In the genomic region with DNA sequence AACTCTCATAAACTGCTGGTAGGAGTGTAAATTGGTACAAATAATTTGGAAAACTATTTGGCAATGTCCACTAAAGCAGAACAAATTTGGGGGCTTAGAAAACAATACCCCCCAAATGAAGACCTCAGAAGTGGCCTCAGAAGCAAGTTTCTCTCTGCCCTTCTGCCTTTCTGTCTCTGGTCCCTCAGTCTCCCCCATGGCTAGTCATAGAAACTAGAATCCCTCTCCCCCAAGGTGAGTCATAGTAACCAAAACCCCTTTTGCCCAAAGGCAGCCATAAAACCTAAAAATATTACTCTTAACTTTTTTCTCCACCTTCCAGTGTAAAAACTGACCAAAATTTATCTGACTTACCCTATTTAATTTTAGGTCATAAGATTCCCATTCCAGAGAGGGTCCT, we compare ENCODE assay signal across 34 cellular contexts.
"Had no signal": no experiment of that assay in that cellular context is flagged by ENCODE, and none has a peak within 500 bp of the region (broad histone marks: within the 10 kb centered on the region; RNA-seq: fewer than 3 reads in every experiment).

No MANE protein-coding gene starts in this region.

- H3K9me3 ChIP-seq: MG63 had no signal

- H3K4me3 ChIP-seq: MG63 had no signal

- DNase-seq: Karpas-422, Kasumi-1, MG63, MM.1S, MV-4-11, NCI-H1048, NCI-H1092, NCI-H1092 treated with DMSO at 0.1 percent for 48 hours, NCI-H1105, NCI-H1105 treated with DMSO at 0.1 percent for 48 hours, NCI-H1417, NCI-H1417 treated with DMSO at 0.1 percent for 48 hours, NCI-H1436, NCI-H1436 treated with DMSO at 0.1 percent for 48 hours, NCI-H146, NCI-H1694, NCI-H1694 treated with DMSO at 0.1 percent for 48 hours, NCI-H187, NCI-H187 treated with DMSO at 0.1 percent for 48 hours, NCI-H1930, NCI-H2029, NCI-H2029 treated with DMSO at 0.1 percent for 48 hours, NCI-H2081, NCI-H2081 treated with DMSO at 0.1 percent for 48 hours, NCI-H2107, NCI-H2171, NCI-H2171 treated with DMSO at 0.1 percent for 48 hours, NCI-H2227 treated with DMSO at 0.1 percent for 48 hours, NCI-H226, NCI-H345, NCI-H446, NCI-H446 treated with DMSO at 0.1 percent for 48 hours, NCI-H510A, NCI-H510A treated with DMSO at 0.1 percent for 48 hours had no signal

- H3K36me3 ChIP-seq: MG63 had no signal

- H3K27me3 ChIP-seq: MG63 had no signal
